ENCODE assay signal across 11 cellular contexts in the genomic region with DNA sequence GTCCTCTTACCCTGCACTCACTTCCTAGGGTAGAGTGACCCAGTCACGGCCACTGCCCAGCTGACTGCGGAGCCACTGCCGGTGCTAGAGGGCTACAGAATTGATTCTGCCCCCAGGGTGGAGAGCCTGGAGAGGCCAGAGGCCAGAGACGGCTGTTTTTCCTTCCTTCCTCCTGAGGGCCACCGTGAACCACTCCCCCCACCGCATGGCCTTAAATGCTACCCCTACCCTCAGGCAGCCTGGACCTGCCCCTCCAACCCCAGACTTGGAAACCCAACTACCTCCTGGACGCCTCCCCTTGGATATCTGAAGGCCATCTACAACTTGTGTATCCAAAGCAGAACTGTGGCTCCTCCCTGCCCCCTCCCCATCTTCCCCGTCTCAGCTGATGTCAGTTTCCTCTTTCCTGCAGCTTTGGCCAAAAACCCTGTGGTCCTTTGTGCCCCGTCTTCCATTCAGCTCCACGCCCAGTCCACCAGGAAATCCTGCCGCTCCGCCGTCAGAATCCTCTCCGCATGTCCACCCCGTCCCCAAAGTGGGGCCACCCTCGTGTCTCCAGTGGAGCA. TPM values are rescaled to one million over a fixed set of nuclear protein-coding genes. Genes with fewer than 3 reads are reported as not detected.
A peak's percentile ranks its signal among the peaks of the same experiment; 100 is the strongest.
DNase-seq lines count a peak whose midpoint lies in the region; ATAC-seq and TF ChIP-seq lines count a peak whose summit lies in the region.
"Had no signal": no experiment of that assay in that cellular context is flagged by ENCODE, and none has a peak within 500 bp of the region (broad histone marks: within the 10 kb centered on the region; RNA-seq: fewer than 3 reads in every experiment).

No MANE protein-coding gene starts in this region.

- H3K9me3 Mint-ChIP-seq in CD14-positive monocyte = no peaks in the 10 kb centered on the region

- H3K9ac ChIP-seq in colonic mucosa (ENCODE audit: low read depth in 2 of 2, low read length in 2 of 2) = no peak overlapping the region

- no peak for ATAC-seq in T-helper 17 cell
- peak; percentile 64 for ATAC-seq in Right ventricle myocardium superior (ENCODE audit: poor library complexity)
- no peak for ATAC-seq in GM18858 (IDR thresholded peaks at IDR 0.05; ENCODE audit: unreplicated experiment)
- ATAC-seq in HG02973 (IDR thresholded peaks at IDR 0.05; ENCODE audit: unreplicated experiment) = no peak

- H3K36me3 ChIP-seq in neutrophil (peaks cover 83% of the 10 kb centered on the region), colonic mucosa (no peaks in the 10 kb centered on the region), prostate gland (no peaks in the 10 kb centered on the region)

- peak overlapping the region; percentile 48 to 79 for H3K4me3 Mint-ChIP-seq in CD14-positive monocyte
- H3K4me3 Mint-ChIP-seq in T-helper 17 cell = no peak overlapping the region

- H3K27me3 ChIP-seq in neutrophil = no peaks in the 10 kb centered on the region
- H3K27me3 ChIP-seq in colonic mucosa = no peaks in the 10 kb centered on the region
- H3K27me3 ChIP-seq in prostate gland (replicated peaks; ENCODE audit: insufficient read depth) = no peaks in the 10 kb centered on the region

- H3K27ac ChIP-seq in neutrophil (peak overlapping the region; percentile 77), colonic mucosa (no peak overlapping the region), prostate gland (no peak overlapping the region)

- WGBS in prostate gland = 42% methylated on average over 16 of the region's 16 CpGs

- H3K4me1 Mint-ChIP-seq in CD14-positive monocyte = peaks cover 51% of the 10 kb centered on the region
- H3K4me1 Mint-ChIP-seq in T-helper 17 cell = peaks cover 41% of the 10 kb centered on the region

- H3K4me3 ChIP-seq in neutrophil (ENCODE audit: low read depth in 1 of 2, low read length in 1 of 2) (peak overlapping the region; percentile 18 to 33), colonic mucosa (no peak overlapping the region), prostate gland (no peak overlapping the region)

- DNase-seq in CD14-positive monocyte (ENCODE audit: low spot score) (no peak), T-helper 17 cell (no peak), Right ventricle myocardium superior (peak; percentile 82), colonic mucosa (no peak), prostate gland (ENCODE audit: low spot score) (no peak)
- DNase-seq: COR-L47, NCI-H1105 had no signal

- H3K36me3 Mint-ChIP-seq in CD14-positive monocyte (peaks cover 62 to 87% of the 10 kb centered on the region in 2 donors), T-helper 17 cell (ENCODE audit: low read depth) (peaks cover 4% of the 10 kb centered on the region)

- H3K4me1 ChIP-seq in neutrophil (ENCODE audit: control insufficient read depth in 1 of 2, insufficient read depth in 1 of 2, low read depth in 1 of 2, low read length in 1 of 2) (peaks cover 28 to 32% of the 10 kb centered on the region in 2 experiments), colonic mucosa (no peaks in the 10 kb centered on the region), prostate gland (replicated peaks) (no peaks in the 10 kb centered on the region)

- TF ChIP-seq POLR2A in prostate gland (IDR thresholded peaks at IDR 0.05) = no peak

- peaks cover 0 to 1% (median 1%) of the 10 kb centered on the region in 3 donors for H3K27me3 Mint-ChIP-seq in CD14-positive monocyte (ENCODE audit: low read depth in 3 of 3)
- no peaks in the 10 kb centered on the region for H3K27me3 Mint-ChIP-seq in T-helper 17 cell

- H3K27ac Mint-ChIP-seq in CD14-positive monocyte (peak overlapping the region; percentile 85 to 92 (median 89)), T-helper 17 cell (peak overlapping the region; percentile 90)

- TF ChIP-seq CTCF in CD14-positive monocyte (IDR thresholded peaks at IDR 0.05) = no peak
- TF ChIP-seq CTCF in neutrophil (IDR thresholded peaks at IDR 0.05) = no peak
- TF ChIP-seq CTCF in colonic mucosa (IDR thresholded peaks at IDR 0.05) = no peak
- no peak for TF ChIP-seq CTCF in prostate gland (IDR thresholded peaks at IDR 0.05)

- H3K9me3 ChIP-seq in T-helper 17 cell (ENCODE audit: control insufficient read depth, low read length, poor library complexity, severe bottlenecking) = no peaks in the 10 kb centered on the region
- no peaks in the 10 kb centered on the region for H3K9me3 ChIP-seq in neutrophil
- H3K9me3 ChIP-seq in colonic mucosa = no peaks in the 10 kb centered on the region
- no peaks in the 10 kb centered on the region for H3K9me3 ChIP-seq in prostate gland

- intact Hi-C loops in CD14-positive monocyte (cut with micrococcal nuclease) = loop anchor here (5.0 kb wide), 1 partner anchor 35 kb away; no protein-coding TSS in a partner anchor
- intact Hi-C loops in Right ventricle myocardium superior (cut with DNase I) = no loop called here
- intact Hi-C loops in colonic mucosa (cut with DNase I) = no loop called here
- intact Hi-C loops in prostate gland (cut with DNase I) = no loop called here

RNA-seq across cellular contexts. Expression of gene SH2D3C, which starts 16.3 kb away (rescaled TPM):
- 10 to 100 TPM; 11.5 to 20.5 TPM for polyA plus RNA-seq in CD14-positive monocyte
- total RNA-seq in T-helper 17 cell (10 to 100 TPM; 15.9 to 27.2 TPM), Right ventricle myocardium superior (18.2 TPM), colonic mucosa (1 to 10 TPM; 3.5 TPM), prostate gland (10 to 100 TPM in 1 of 2 donors, 1 to 10 TPM in 1; 5.5 to 11.4 TPM)

RNA-seq across cellular contexts. Expression of gene CDK9, which starts 23.6 kb away (rescaled TPM):
- polyA plus RNA-seq in CD14-positive monocyte = 10 to 100 TPM; 24.9 to 26.4 TPM
- 100 to 1,000 TPM; 107 to 123 TPM for total RNA-seq in T-helper 17 cell
- total RNA-seq in Right ventricle myocardium superior = 44.4 TPM
- total RNA-seq in colonic mucosa = 10 to 100 TPM; 64.0 to 77.7 TPM
- 100 to 1,000 TPM in 1 of 2 donors, 10 to 100 TPM in 1; 60.3 to 130 TPM for total RNA-seq in prostate gland

RNA-seq across cellular contexts. Expression of gene TOR2A, which starts 27.1 kb away (rescaled TPM):
- 10 to 100 TPM; 57.4 to 60.0 TPM for polyA plus RNA-seq in CD14-positive monocyte
- total RNA-seq in T-helper 17 cell (10 to 100 TPM in 1 of 2 donors, 1 to 10 TPM in 1; 9.4 to 10.5 TPM), Right ventricle myocardium superior (3.3 TPM), colonic mucosa (10 to 100 TPM; 25.8 to 29.8 TPM), prostate gland (10 to 100 TPM; 20.4 to 24.1 TPM)

RNA-seq across cellular contexts. Expression of gene FPGS, which starts 40.5 kb away (rescaled TPM):
- 10 to 100 TPM; 21.3 to 25.2 TPM for polyA plus RNA-seq in CD14-positive monocyte
- 10 to 100 TPM; 71.2 to 80.6 TPM for total RNA-seq in T-helper 17 cell
- 31.5 TPM for total RNA-seq in Right ventricle myocardium superior
- 10 to 100 TPM; 31.6 to 55.1 TPM for total RNA-seq in colonic mucosa
- total RNA-seq in prostate gland = 100 to 1,000 TPM; 117 TPM

RNA-seq across cellular contexts. Expression of gene TTC16, which starts 46.3 kb away (rescaled TPM):
- under 1 TPM in 1 of 2 donors, not detected in 1; 0.04 TPM for polyA plus RNA-seq in CD14-positive monocyte
- total RNA-seq in T-helper 17 cell (1 to 10 TPM; 3.7 to 4.3 TPM), Right ventricle myocardium superior (0.48 TPM), colonic mucosa (under 1 TPM; 0.05 to 0.07 TPM), prostate gland (1 to 10 TPM in 1 of 2 donors, not detected in 1; 3.4 TPM)
- total RNA-seq: frontal cortex had no signal

Comparison
In these comparisons a context has a peak if more than half of its experiments do, and no peak if none do; other contexts are left out.
1. H3K4me3 ChIP-seq: peak in neutrophil (2 of 2); none in colonic mucosa (single experiment) and prostate gland (0 of 2).
2. intact Hi-C loops: an anchor here in CD14-positive monocyte (5.0 kb wide); none called in Right ventricle myocardium superior, colonic mucosa and prostate gland.